In genomic region chr19:10670876-10671804, GRCh38 we compare ENCODE assay signal across 19 cellular contexts. TPM values are rescaled to one million over a fixed set of nuclear protein-coding genes. Genes with fewer than 3 reads are reported as not detected.
DNase-seq lines count a peak whose midpoint lies in the region; ATAC-seq and TF ChIP-seq lines count a peak whose summit lies in the region.
"Had no signal": no experiment of that assay in that cellular context is flagged by ENCODE, and none has a peak within 500 bp of the region (broad histone marks: within the 10 kb centered on the region; RNA-seq: fewer than 3 reads in every experiment).

No MANE protein-coding gene starts in this region.

- no peak overlapping the region for H3K27ac ChIP-seq in OCI-LY7 (ENCODE audit: low read depth, low read length, poor library complexity, severe bottlenecking)
- H3K27ac ChIP-seq in psoas muscle: peak overlapping the region; percentile 36
- H3K27ac ChIP-seq: A549, lower lobe of right lung, upper lobe of right lung had no signal

- POLR2A ChIA-PET in OCI-LY7 (lab: Charles Lee): interaction anchor here (0.6 to 1.3 kb wide), 2 partner anchors 15 to 29 kb away, joined by 3 read pairs; no protein-coding TSS in a partner anchor

- no peaks in the 10 kb centered on the region for H3K27me3 Mint-ChIP-seq in activated naive CD8-positive, alpha-beta T cell
- H3K27me3 Mint-ChIP-seq in activated naive CD8-positive, alpha-beta T cell treated with anti-CD3 and anti-CD28 coated beads, Interleukin-2, amount 50 U/mL, for 24 hours: no peaks in the 10 kb centered on the region
- H3K27me3 Mint-ChIP-seq in effector memory CD8-positive, alpha-beta T cell: no peaks in the 10 kb centered on the region
- H3K27me3 Mint-ChIP-seq: CD4-positive, alpha-beta T cell; naive thymus-derived CD8-positive, alpha-beta T cell; stimulated activated naive CD8-positive, alpha-beta T cell treated with anti-CD3 and anti-CD28 coated beads, Interleukin-15, amount 100 ng/mL, for 72 hours had no signal

- WGBS in psoas muscle, 3 donors: 63 to 78% (median 66%) methylated on average over 24 of the region's 24 CpGs

- no peaks in the 10 kb centered on the region for H3K27me3 ChIP-seq in psoas muscle (ENCODE audit: insufficient read depth in 3 of 3, low read length in 2 of 3)
- H3K27me3 ChIP-seq: upper lobe of right lung had no signal

- H3K79me2 ChIP-seq in OCI-LY7 (ENCODE audit: insufficient read depth, low read depth, low read length): peaks cover 97% of the 10 kb centered on the region

- CTCF ChIA-PET in OCI-LY7 (lab: Charles Lee; ENCODE audit: unreplicated experiment): no interaction called here

- H3K4me3 Mint-ChIP-seq in activated naive CD8-positive, alpha-beta T cell: no peak overlapping the region
- no peak overlapping the region for H3K4me3 Mint-ChIP-seq in activated naive CD8-positive, alpha-beta T cell treated with anti-CD3 and anti-CD28 coated beads, Interleukin-2, amount 50 U/mL, for 24 hours
- H3K4me3 Mint-ChIP-seq in effector memory CD8-positive, alpha-beta T cell: peak overlapping the region in 1 of 2 donors; percentile 27
- H3K4me3 Mint-ChIP-seq: CD4-positive, alpha-beta T cell; stimulated activated naive CD8-positive, alpha-beta T cell treated with anti-CD3 and anti-CD28 coated beads, Interleukin-15, amount 100 ng/mL, for 72 hours had no signal

- H3K36me3 Mint-ChIP-seq in activated naive CD8-positive, alpha-beta T cell: no peaks in the 10 kb centered on the region
- H3K36me3 Mint-ChIP-seq in activated naive CD8-positive, alpha-beta T cell treated with anti-CD3 and anti-CD28 coated beads, Interleukin-2, amount 50 U/mL, for 24 hours (ENCODE audit: low read depth): peaks cover 61% of the 10 kb centered on the region
- H3K36me3 Mint-ChIP-seq in effector memory CD8-positive, alpha-beta T cell (ENCODE audit: insufficient read depth): peaks cover 81% of the 10 kb centered on the region

- H2AFZ ChIP-seq in OCI-LY7 (ENCODE audit: low read length): no peak overlapping the region

- TSS peak; percentile 46 for BruUV-seq in OCI-LY7 (replicated peaks; lab: Mats Ljungman, UMichigan)

- H3K27ac Mint-ChIP-seq in activated naive CD8-positive, alpha-beta T cell: peak overlapping the region; percentile 16
- H3K27ac Mint-ChIP-seq in activated naive CD8-positive, alpha-beta T cell treated with anti-CD3 and anti-CD28 coated beads, Interleukin-2, amount 50 U/mL, for 24 hours: no peak overlapping the region
- peak overlapping the region; percentile 4 to 80 for H3K27ac Mint-ChIP-seq in effector memory CD8-positive, alpha-beta T cell
- H3K27ac Mint-ChIP-seq: CD4-positive, alpha-beta T cell had no signal

- H3K9me2 ChIP-seq in OCI-LY7 (ENCODE audit: insufficient read depth, low read length): no peaks in the 10 kb centered on the region

- H4K20me1 ChIP-seq in OCI-LY7 (ENCODE audit: insufficient read depth, low read length): peaks cover 36% of the 10 kb centered on the region

- H3K4me3 ChIP-seq in OCI-LY7 (ENCODE audit: low read depth, low read length, poor library complexity, severe bottlenecking): no peak overlapping the region
- no peak overlapping the region for H3K4me3 ChIP-seq in psoas muscle
- H3K4me3 ChIP-seq: A549, lower lobe of right lung, upper lobe of right lung had no signal

- no peaks in the 10 kb centered on the region for H3K9me3 Mint-ChIP-seq in activated naive CD8-positive, alpha-beta T cell (ENCODE audit: low read depth)
- no peaks in the 10 kb centered on the region for H3K9me3 Mint-ChIP-seq in activated naive CD8-positive, alpha-beta T cell treated with anti-CD3 and anti-CD28 coated beads, Interleukin-2, amount 50 U/mL, for 24 hours
- no peaks in the 10 kb centered on the region for H3K9me3 Mint-ChIP-seq in effector memory CD8-positive, alpha-beta T cell
- H3K9me3 Mint-ChIP-seq: CD4-positive, alpha-beta T cell; naive thymus-derived CD8-positive, alpha-beta T cell; stimulated activated naive CD8-positive, alpha-beta T cell treated with anti-CD3 and anti-CD28 coated beads, Interleukin-15, amount 100 ng/mL, for 72 hours had no signal

- intact Hi-C loops in OCI-LY7 (cut with micrococcal nuclease; ENCODE audit: unreplicated experiment): no loop called here
- intact Hi-C loops in psoas muscle (cut with DNase I): no loop called here

- ATAC-seq in activated naive CD8-positive, alpha-beta T cell treated with anti-CD3 and anti-CD28 coated beads, Interleukin-2, amount 50 U/mL, for 24 hours: no peak
- ATAC-seq in effector memory CD8-positive, alpha-beta T cell (replicated peaks): no peak
- ATAC-seq in psoas muscle: peak in 1 of 4 donors; percentile 21
- ATAC-seq: lower lobe of right lung; naive thymus-derived CD8-positive, alpha-beta T cell; stimulated activated naive CD8-positive, alpha-beta T cell treated with anti-CD3 and anti-CD28 coated beads, Interleukin-15, amount 100 ng/mL, for 72 hours; upper lobe of right lung had no signal

- peaks cover 97% of the 10 kb centered on the region for H3K36me3 ChIP-seq in OCI-LY7 (ENCODE audit: insufficient read depth, low read length)
- peaks cover 0 to 52% of the 10 kb centered on the region in 2 donors for H3K36me3 ChIP-seq in psoas muscle (ENCODE audit: insufficient read depth in 1 of 2, low read depth in 1 of 2)

- DNase-seq in activated naive CD8-positive, alpha-beta T cell treated with anti-CD3 and anti-CD28 coated beads, Interleukin-2, amount 50 U/mL, for 24 hours: no peak
- no peak for DNase-seq in OCI-LY7 (ENCODE audit: low spot score)
- DNase-seq in effector memory CD8-positive, alpha-beta T cell: no peak
- DNase-seq in psoas muscle: no peak
- DNase-seq in EL: no peak
- DNase-seq in NCI-H2196 treated with DMSO at 0.1 percent for 48 hours (lab: John Stamatoyannopoulos, UW; ENCODE audit: unreplicated experiment): no peak
- DNase-seq in NCI-H526 (lab: John Stamatoyannopoulos, UW): no peak
- DNase-seq: activated CD4-positive, CD25-positive, alpha-beta regulatory T cell treated with anti-CD3 and anti-CD28 coated beads, Interleukin-2, amount 50 U/mL, for 72 hours; CD4-positive, alpha-beta T cell; DND-41; erythroblast; lower lobe of right lung; naive thymus-derived CD8-positive, alpha-beta T cell; NCI-H1694; NCI-H446; stimulated activated naive CD8-positive, alpha-beta T cell treated with anti-CD3 and anti-CD28 coated beads, Interleukin-15, amount 100 ng/mL, for 72 hours; upper lobe of right lung had no signal

- H3K4me1 ChIP-seq in OCI-LY7 (ENCODE audit: insufficient read depth, low read length, poor library complexity, severe bottlenecking): peaks cover 20% of the 10 kb centered on the region
- peaks cover 43% of the 10 kb centered on the region for H3K4me1 ChIP-seq in psoas muscle

- no peak overlapping the region for H3K4me2 ChIP-seq in OCI-LY7 (ENCODE audit: low read length)
- H3K4me2 ChIP-seq: A549 had no signal

- TF ChIP-seq CTCF in OCI-LY7 (conservative IDR thresholded peaks at IDR 0.05; ENCODE audit: low read length): no peak
- no peak for TF ChIP-seq CTCF in psoas muscle (IDR thresholded peaks at IDR 0.05)

- H3K4me1 Mint-ChIP-seq in activated naive CD8-positive, alpha-beta T cell (ENCODE audit: low read depth): peaks cover 44% of the 10 kb centered on the region
- peaks cover 29% of the 10 kb centered on the region for H3K4me1 Mint-ChIP-seq in activated naive CD8-positive, alpha-beta T cell treated with anti-CD3 and anti-CD28 coated beads, Interleukin-2, amount 50 U/mL, for 24 hours
- peaks cover 33 to 36% of the 10 kb centered on the region in 2 donors for H3K4me1 Mint-ChIP-seq in effector memory CD8-positive, alpha-beta T cell (ENCODE audit: low read depth in 2 of 2)

- H3K9me3 ChIP-seq in OCI-LY7 (ENCODE audit: low read length) (no peaks in the 10 kb centered on the region), psoas muscle (no peaks in the 10 kb centered on the region)
- H3K9me3 ChIP-seq: A549, lower lobe of right lung, upper lobe of right lung had no signal

RNA-seq across cellular contexts. Expression of gene ILF3, which starts 17.0 kb away (rescaled TPM):
- total RNA-seq in OCI-LY7 (2014; rRNA removed; shearing (Covaris generic)): 308 and 347 TPM in 2 replicates
- total RNA-seq in OCI-LY7 (2022) (553 and 569 TPM in 2 replicates), psoas muscle (100 to 1,000 TPM; 112 to 189 (median 157) TPM)
- polyA plus RNA-seq in psoas muscle: 100 to 1,000 TPM in 2 of 3 donors, 10 to 100 TPM in 1; 70.6 to 148 (median 139) TPM

RNA-seq across cellular contexts. Expression of gene QTRT1, which starts 30.1 kb away (rescaled TPM):
- total RNA-seq in OCI-LY7 (2014; rRNA removed; shearing (Covaris generic)): 30.8 and 39.8 TPM in 2 replicates
- total RNA-seq in OCI-LY7 (2022) (42.5 and 59.7 TPM in 2 replicates), psoas muscle (10 to 100 TPM; 24.7 to 28.8 (median 27.1) TPM)
- 10 to 100 TPM; 15.9 to 33.4 (median 28.6) TPM for polyA plus RNA-seq in psoas muscle

RNA-seq across cellular contexts. Expression of gene SLC44A2, which starts 45.8 kb away (rescaled TPM):
- 104 and 115 TPM in 2 replicates for total RNA-seq in OCI-LY7 (2014; rRNA removed; shearing (Covaris generic))
- 197 and 248 TPM in 2 replicates for total RNA-seq in OCI-LY7 (2022)
- 100 to 1,000 TPM in 1 of 4 donors, 10 to 100 TPM in 3; 73.8 to 104 (median 83.8) TPM for total RNA-seq in psoas muscle
- polyA plus RNA-seq in psoas muscle: 10 to 100 TPM; 36.3 to 73.4 (median 63.2) TPM

RNA-seq across cellular contexts. Expression of gene DNM2, which starts 46.7 kb away (rescaled TPM):
- 108 and 139 TPM in 2 replicates for total RNA-seq in OCI-LY7 (2014; rRNA removed; shearing (Covaris generic))
- 165 and 180 TPM in 2 replicates for total RNA-seq in OCI-LY7 (2022)
- 100 to 1,000 TPM; 117 to 143 (median 130) TPM for total RNA-seq in psoas muscle
- polyA plus RNA-seq in psoas muscle: 100 to 1,000 TPM in 1 of 3 donors, 10 to 100 TPM in 2; 70.6 to 149 (median 74.1) TPM
